Comparison of ENCODE assay signal across 22 cellular contexts in the genomic region with DNA sequence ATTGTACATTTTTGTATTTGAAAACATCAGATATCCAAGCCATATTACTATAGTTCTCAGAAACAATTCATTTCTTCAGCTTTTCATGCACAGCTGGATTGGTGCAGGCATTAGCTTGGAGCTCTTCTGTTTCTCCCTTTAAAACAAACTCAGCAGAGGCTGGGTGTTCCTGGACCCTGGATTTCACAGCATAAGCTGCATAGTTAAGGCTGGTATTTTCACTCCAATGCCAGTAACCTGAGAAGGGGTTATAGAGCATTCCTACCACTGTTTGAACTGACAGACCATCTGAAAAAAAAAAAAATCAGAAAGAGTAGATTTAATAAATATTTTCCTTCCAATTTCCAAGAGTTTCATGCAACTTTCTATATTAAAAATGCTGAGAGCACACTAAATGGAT. TPM values are rescaled to one million over a fixed set of nuclear protein-coding genes. Genes with fewer than 3 reads are reported as not detected.
"Had no signal": no experiment of that assay in that cellular context is flagged by ENCODE, and none has a peak within 500 bp of the region (broad histone marks: within the 10 kb centered on the region; RNA-seq: fewer than 3 reads in every experiment).

No MANE protein-coding gene starts in this region.

- H3K36me3 Mint-ChIP-seq: activated naive CD8-positive, alpha-beta T cell treated with anti-CD3 and anti-CD28 coated beads, Interleukin-2, amount 10 ng/mL, durations not matched to agents 7 days and 5 days had no signal

- H3K27ac Mint-ChIP-seq: activated CD4-positive, alpha-beta T cell treated with anti-CD3 and anti-CD28 coated beads for 36 hours; activated CD8-positive, alpha-beta T cell treated with anti-CD3 and anti-CD28 coated beads for 36 hours; activated naive CD8-positive, alpha-beta T cell treated with anti-CD3 and anti-CD28 coated beads, Interleukin-2, amount 10 ng/mL, durations not matched to agents 7 days and 5 days; activated T-cell treated with anti-CD3 and anti-CD28 coated beads, Interleukin-2, amount 50 U/mL, for 72 hours; activated T-helper 2 cell treated with anti-CD3 and anti-CD28 coated beads, Interferon-gamma antibody, Interleukin-2, Interleukin-4, amounts not matched to agents 10 μg/mL and 5 μg/mL and 100 μg/mL, durations not matched to agents 14 hours and 24 hours and 36 hours; T-helper 17 cell had no signal

- ATAC-seq: activated CD4-positive, alpha-beta T cell treated with anti-CD3 and anti-CD28 coated beads for 36 hours; activated CD8-positive, alpha-beta T cell treated with anti-CD3 and anti-CD28 coated beads for 36 hours; activated T-cell treated with anti-CD3 and anti-CD28 coated beads, Interleukin-2, amount 50 U/mL, for 72 hours; K562; T-helper 17 cell had no signal

- H3K4me1 Mint-ChIP-seq: activated naive CD8-positive, alpha-beta T cell treated with anti-CD3 and anti-CD28 coated beads, Interleukin-2, amount 10 ng/mL, durations not matched to agents 7 days and 5 days had no signal

- H3K4me3 ChIP-seq: breast epithelium, K562 had no signal

- DNase-seq: activated CD4-positive, alpha-beta T cell treated with anti-CD3 and anti-CD28 coated beads for 36 hours; activated CD8-positive, alpha-beta memory T cell treated with anti-CD3 and anti-CD28 coated beads, Interleukin-2, amount 50 U/mL, for 4 hours; activated CD8-positive, alpha-beta T cell treated with anti-CD3 and anti-CD28 coated beads for 36 hours; activated naive CD4-positive, alpha-beta T cell treated with anti-CD3 and anti-CD28 coated beads, Interleukin-2, amount 50 U/mL, for 16 hours; activated naive CD8-positive, alpha-beta T cell treated with anti-CD3 and anti-CD28 coated beads, Interleukin-2, amount 10 ng/mL, durations not matched to agents 7 days and 5 days; activated T-cell treated with anti-CD3 and anti-CD28 coated beads, Interleukin-2, amount 50 U/mL, for 72 hours; aorta; caudate nucleus; Karpas-422; MM.1S; NCI-H1105 treated with DMSO at 0.1 percent for 48 hours; NCI-H1436 treated with DMSO at 0.1 percent for 48 hours; NCI-H187; NCI-H2081; NCI-H510A treated with DMSO at 0.1 percent for 48 hours; SIG-M5; T-helper 17 cell; T1000 had no signal

- H3K27me3 Mint-ChIP-seq: activated CD4-positive, alpha-beta T cell treated with anti-CD3 and anti-CD28 coated beads for 36 hours; activated CD8-positive, alpha-beta T cell treated with anti-CD3 and anti-CD28 coated beads for 36 hours; T-helper 17 cell had no signal

- H3K36me3 ChIP-seq: breast epithelium had no signal

- H3K4me1 ChIP-seq: breast epithelium had no signal

- H3K27ac ChIP-seq: breast epithelium, VCaP had no signal

- H3K4me3 Mint-ChIP-seq: activated CD4-positive, alpha-beta T cell treated with anti-CD3 and anti-CD28 coated beads for 36 hours; activated CD8-positive, alpha-beta T cell treated with anti-CD3 and anti-CD28 coated beads for 36 hours; activated naive CD8-positive, alpha-beta T cell treated with anti-CD3 and anti-CD28 coated beads, Interleukin-2, amount 10 ng/mL, durations not matched to agents 7 days and 5 days; activated T-cell treated with anti-CD3 and anti-CD28 coated beads, Interleukin-2, amount 50 U/mL, for 72 hours; T-helper 17 cell had no signal

- H3K9me3 ChIP-seq: breast epithelium had no signal

- H3K9me3 Mint-ChIP-seq: activated CD8-positive, alpha-beta T cell treated with anti-CD3 and anti-CD28 coated beads for 36 hours; activated naive CD8-positive, alpha-beta T cell treated with anti-CD3 and anti-CD28 coated beads, Interleukin-2, amount 10 ng/mL, durations not matched to agents 7 days and 5 days; activated T-cell treated with anti-CD3 and anti-CD28 coated beads, Interleukin-2, amount 50 U/mL, for 72 hours; activated T-helper 2 cell treated with anti-CD3 and anti-CD28 coated beads, Interferon-gamma antibody, Interleukin-2, Interleukin-4, amounts not matched to agents 10 μg/mL and 5 μg/mL and 100 μg/mL, durations not matched to agents 14 hours and 24 hours and 36 hours had no signal

- H3K27me3 ChIP-seq: breast epithelium had no signal

RNA-seq across cellular contexts. Expression of gene FAXC, which starts 20.1 kb away (rescaled TPM):
- total RNA-seq: activated CD8-positive, alpha-beta T cell treated with anti-CD3 and anti-CD28 coated beads for 36 hours; activated naive CD8-positive, alpha-beta T cell treated with anti-CD3 and anti-CD28 coated beads, Interleukin-2, amount 10 ng/mL, durations not matched to agents 7 days and 5 days; activated T-cell treated with anti-CD3 and anti-CD28 coated beads, Interleukin-2, amount 50 U/mL, for 72 hours; activated T-helper 2 cell treated with anti-CD3 and anti-CD28 coated beads, Interferon-gamma antibody, Interleukin-2, Interleukin-4, amounts not matched to agents 10 μg/mL and 5 μg/mL and 100 μg/mL, durations not matched to agents 14 hours and 24 hours and 36 hours; K562; T-helper 17 cell had no signal
